Comparison of ENCODE assay signal across 10 cellular contexts in genomic region chr2:42092084-42092996, GRCh38. TPM values are rescaled to one million over a fixed set of nuclear protein-coding genes. Genes with fewer than 3 reads are reported as not detected.
DNase-seq lines count a peak whose midpoint lies in the region; ATAC-seq, FAIRE-seq and TF ChIP-seq lines count a peak whose summit lies in the region.
"Had no signal": no experiment of that assay in that cellular context is flagged by ENCODE, and none has a peak within 500 bp of the region (broad histone marks: within the 10 kb centered on the region; RNA-seq: fewer than 3 reads in every experiment).

No MANE protein-coding gene starts in this region.

- peaks cover 44% of the 10 kb centered on the region for H3K79me2 ChIP-seq in HepG2 (ENCODE audit: insufficient read depth, low read length)

- CTCF ChIA-PET in HepG2 (lab: Yijun Ruan, JAX; ENCODE audit: low intra/inter-chr PET ratio, low total read pairs) = no interaction called here

- H2AFZ ChIP-seq in HepG2 (ENCODE audit: low read length) = no peak overlapping the region

- H3K4me3 Mint-ChIP-seq in activated naive CD8-positive, alpha-beta T cell treated with anti-CD3 and anti-CD28 coated beads, Interleukin-2, amount 50 U/mL, for 24 hours = no peak overlapping the region
- H3K4me3 Mint-ChIP-seq: activated CD4-positive, alpha-beta memory T cell treated with anti-CD3 and anti-CD28 coated beads, Interleukin-2, amount 10 ng/mL, durations not matched to agents 7 days and 5 days had no signal

- H4K20me1 ChIP-seq in HepG2 (ENCODE audit: insufficient read depth, low read length) = no peaks in the 10 kb centered on the region

- POLR2A ChIA-PET in HepG2 (lab: Yijun Ruan, JAX) = interaction anchor here (0.8 to 2.9 kb wide), 27 partner anchors 10 to 268 kb away, joined by 3 to 42 read pairs (median 5); partner anchors contain the start of gene PKDCC

- TF ChIP-seq EP300 in HepG2 (IDR thresholded peaks at IDR 0.05; ENCODE audit: low read depth in 2 of 2, low read length in 2 of 2) (peak in 1 of 2 experiments; percentile 93; a peak in 2 of 4 replicates), HepG2 (CRISPR knock-in tag; IDR thresholded peaks at IDR 0.05; ENCODE audit: borderline replicate concordance) (peak; percentile 90)

- H3K27ac Mint-ChIP-seq in activated naive CD8-positive, alpha-beta T cell treated with anti-CD3 and anti-CD28 coated beads, Interleukin-2, amount 50 U/mL, for 24 hours = no peak overlapping the region
- H3K27ac Mint-ChIP-seq: activated CD4-positive, alpha-beta memory T cell treated with anti-CD3 and anti-CD28 coated beads, Interleukin-2, amount 10 ng/mL, durations not matched to agents 7 days and 5 days had no signal

- H3K9ac ChIP-seq in HepG2 (ENCODE audit: insufficient read depth, low read depth, low read length) = peak overlapping the region; percentile 53

- no peak; the same call in none of the 2 replicates for TF ChIP-seq RAD21 in HepG2 (CRISPR knock-in tag; IDR thresholded peaks at IDR 0.05)

- H3K27me3 ChIP-seq in bronchial epithelial cell (ENCODE audit: control insufficient read depth, insufficient read depth, low read length) = no peaks in the 10 kb centered on the region
- no peaks in the 10 kb centered on the region for H3K27me3 ChIP-seq in HepG2 (ENCODE audit: control insufficient read depth in 1 of 2, insufficient read depth in 2 of 2, low read length in 2 of 2)
- no peaks in the 10 kb centered on the region for H3K27me3 ChIP-seq in upper lobe of right lung

- peaks cover 85% of the 10 kb centered on the region for H3K4me1 ChIP-seq in HepG2 (ENCODE audit: insufficient read depth, low read length)
- peaks cover 14% of the 10 kb centered on the region for H3K4me1 ChIP-seq in upper lobe of right lung

- peak overlapping the region; percentile 77 for H3K4me2 ChIP-seq in HepG2 (ENCODE audit: low read depth, low read length)

- H3K36me3 ChIP-seq in bronchial epithelial cell (ENCODE audit: control insufficient read depth, insufficient read depth, low read length) (no peaks in the 10 kb centered on the region), HepG2 (replicated peaks in 1 of 2; ENCODE audit: control insufficient read depth in 1 of 2, insufficient read depth in 2 of 2, low read length in 2 of 2) (no peaks in the 10 kb centered on the region), upper lobe of right lung (no peaks in the 10 kb centered on the region)

- H3K27ac ChIP-seq in HepG2 (ENCODE audit: extremely low read length, insufficient read depth, low read length) (peak overlapping the region; percentile 84), upper lobe of right lung (peak overlapping the region; percentile 56)

- no peaks in the 10 kb centered on the region for H3K9me3 Mint-ChIP-seq in activated naive CD8-positive, alpha-beta T cell treated with anti-CD3 and anti-CD28 coated beads, Interleukin-2, amount 50 U/mL, for 24 hours
- H3K9me3 Mint-ChIP-seq: activated CD4-positive, alpha-beta memory T cell treated with anti-CD3 and anti-CD28 coated beads, Interleukin-2, amount 10 ng/mL, durations not matched to agents 7 days and 5 days had no signal

- H3K4me1 Mint-ChIP-seq in activated naive CD8-positive, alpha-beta T cell treated with anti-CD3 and anti-CD28 coated beads, Interleukin-2, amount 50 U/mL, for 24 hours = peaks cover 2% of the 10 kb centered on the region

- H3K9me3 ChIP-seq in HepG2 (ENCODE audit: low read length) = no peaks in the 10 kb centered on the region
- H3K9me3 ChIP-seq in upper lobe of right lung = no peaks in the 10 kb centered on the region

- H3K27me3 Mint-ChIP-seq in activated naive CD8-positive, alpha-beta T cell treated with anti-CD3 and anti-CD28 coated beads, Interleukin-2, amount 50 U/mL, for 24 hours = no peaks in the 10 kb centered on the region

- BruUV-seq in HepG2 (replicated peaks; lab: Mats Ljungman, UMichigan) = TSS peak; percentile 65

- intact Hi-C loops in Right ventricle myocardium superior (cut with DNase I) = loop anchor here (10.0 kb wide), 1 partner anchor 262 kb away; no protein-coding TSS in a partner anchor
- intact Hi-C loops in left ventricle myocardium superior (cut with micrococcal nuclease) = loop anchor here (10.0 kb wide), 1 partner anchor 232 kb away; no protein-coding TSS in a partner anchor
- intact Hi-C loops in HepG2 (cut with micrococcal nuclease; ENCODE audit: unreplicated experiment) = loop anchor here (1.0 to 5.0 kb wide), 3 partner anchors 104 to 235 kb away; no protein-coding TSS in a partner anchor
- intact Hi-C loops in upper lobe of right lung (cut with DNase I) = loop anchor here (10.0 kb wide), 1 partner anchor 242 kb away; no protein-coding TSS in a partner anchor

- H3K36me3 Mint-ChIP-seq in activated naive CD8-positive, alpha-beta T cell treated with anti-CD3 and anti-CD28 coated beads, Interleukin-2, amount 50 U/mL, for 24 hours (ENCODE audit: low read depth) = no peaks in the 10 kb centered on the region

- 3% methylated on average over 7 of the region's 7 CpGs for WGBS in HepG2 (ENCODE audit: low lambda C conversion rate)

- ATAC-seq in Right ventricle myocardium superior (ENCODE audit: poor library complexity) = peak; percentile 42
- no peak for ATAC-seq in left ventricle myocardium superior
- ATAC-seq in HepG2 = peak; percentile 90
- peak; percentile 79 for ATAC-seq in upper lobe of right lung
- no peak for ATAC-seq in activated naive CD8-positive, alpha-beta T cell treated with anti-CD3 and anti-CD28 coated beads, Interleukin-2, amount 50 U/mL, for 24 hours

- in situ Hi-C loops in HepG2 (cut with HindIII; ENCODE audit: extremely low pct_ligation_motif_present, low pct_unique_long_range_greater_than_20kb) = no loop called here

- H3K4me3 ChIP-seq in bronchial epithelial cell (ENCODE audit: low read depth, low read length) (no peak overlapping the region), HepG2 (replicated peaks in 1 of 3; ENCODE audit: insufficient read depth in 1 of 3, low read depth in 2 of 3, low read length in 3 of 3) (peak overlapping the region in 2 of 3 experiments; percentile 2 to 44; a peak in 1 of 6 replicates), upper lobe of right lung (no peak overlapping the region)

- TF ChIP-seq CTCF in bronchial epithelial cell (IDR thresholded peaks at IDR 0.05; ENCODE audit: insufficient read depth, low read length, severe bottlenecking) (no peak), HepG2 (CRISPR knock-in tag; IDR thresholded peaks at IDR 0.05) (no peak), upper lobe of right lung (IDR thresholded peaks at IDR 0.05) (no peak)

- FAIRE-seq in bronchial epithelial cell (lab: Jason Lieb, UNC) (no peak), HepG2 (lab: Jason Lieb, UNC) (peak; percentile 96)

- TF ChIP-seq POLR2A in HepG2 (IDR thresholded peaks at IDR 0.05; ENCODE audit: insufficient read depth in 1 of 2, low read depth in 2 of 2, low read length in 2 of 2) = 0 out of 4 replicates have a peak, but pooled peaks of 1 of the 2 experiments have one; percentile 29

- no peak for DNase-seq in Right ventricle myocardium superior
- no peak for DNase-seq in left ventricle myocardium superior
- peak; percentile 33 for DNase-seq in bronchial epithelial cell (ENCODE audit: low read depth)
- peak; percentile 98 for DNase-seq in HepG2 (ENCODE audit: low spot score)
- DNase-seq in upper lobe of right lung = no peak
- DNase-seq in activated CD4-positive, alpha-beta T cell treated with anti-CD3 and anti-CD28 coated beads, Interleukin-2, amount 50 U/mL, for 48 hours = no peak
- DNase-seq in activated naive CD8-positive, alpha-beta T cell treated with anti-CD3 and anti-CD28 coated beads, Interleukin-2, amount 50 U/mL, for 24 hours = no peak
- no peak for DNase-seq in RPMI8226
- DNase-seq: activated CD4-positive, alpha-beta memory T cell treated with anti-CD3 and anti-CD28 coated beads, Interleukin-2, amount 10 ng/mL, durations not matched to agents 7 days and 5 days; stimulated activated CD8-positive, alpha-beta memory T cell treated with anti-CD3 and anti-CD28 coated beads, Interleukin-4, amount 100 ng/mL, for 48 hours had no signal

TF ChIP-seq in HepG2, 621 proteins besides CTCF, POLR2A, EP300 and RAD21 (continues in another document):
- TF ChIP-seq ARID2 (CRISPR knock-in tag; IDR thresholded peaks at IDR 0.05; ENCODE audit: borderline replicate concordance) (no peak), CBX1 (IDR thresholded peaks at IDR 0.05; ENCODE audit: low read depth) (peak; percentile 54), ISL2 (CRISPR knock-in tag; IDR thresholded peaks at IDR 0.05) (peak; percentile 92), IKZF1 (IDR thresholded peaks at IDR 0.05) (no peak), PPARG (CRISPR knock-in tag; conservative IDR thresholded peaks at IDR 0.05) (peak; percentile 91; the same call in 1 of the 2 replicates), HOXA9 (CRISPR knock-in tag; IDR thresholded peaks at IDR 0.05; ENCODE audit: borderline replicate concordance) (0 out of 2 replicates have a peak, but pooled peaks have one; percentile 46), ETV6 (CRISPR knock-in tag; conservative IDR thresholded peaks at IDR 0.05) (no peak)

RNA-seq across cellular contexts. Expression of gene PKDCC, which starts 44.5 kb away (rescaled TPM):
- 120 TPM for total RNA-seq in Right ventricle myocardium superior
- 77.1 TPM for total RNA-seq in left ventricle myocardium superior
- total RNA-seq in bronchial epithelial cell = 0.38 and 0.79 TPM in 2 replicates
- total RNA-seq in HepG2 (2016; rRNA removed; fragmentation: Illumina TruSeq; extraction: Trizol) = 28.5 and 52.6 TPM in 2 replicates
- total RNA-seq in HepG2 (2016; cell fraction: cytosol; rRNA removed; fragmentation: Illumina TruSeq; extraction: Trizol; ENCODE audit: low read depth) = 29.8 and 32.7 TPM in 2 replicates
- total RNA-seq in HepG2 (2016; cell fraction: insoluble cytoplasmic fraction; rRNA removed; fragmentation: Illumina TruSeq; extraction: Trizol) = 26.0 and 48.3 TPM in 2 replicates
- 54.4 and 56.9 TPM in 2 replicates for total RNA-seq in HepG2 (2016; cell fraction: membrane; rRNA removed; fragmentation: Illumina TruSeq; extraction: Trizol)
- 54.4 and 55.1 TPM in 2 replicates for total RNA-seq in HepG2 (2016; cell fraction: nucleus; rRNA removed; fragmentation: Illumina TruSeq; extraction: Trizol)
- 58.8 and 61.3 TPM in 2 replicates for polyA plus RNA-seq in HepG2 (2011; rRNA removed)
- 38.5 and 60.7 TPM in 2 replicates for polyA plus RNA-seq in HepG2 (2011; cell fraction: cytosol; rRNA removed)
- polyA plus RNA-seq in HepG2 (2011; cell fraction: nucleus; rRNA removed) = 143 and 171 TPM in 2 replicates
- polyA plus RNA-seq in HepG2 (2012) = 40.4 and 41.4 TPM in 2 replicates
- 17.4 and 18.8 TPM in 2 replicates for polyA plus RNA-seq in HepG2 (2016; cell fraction: cytosol; fragmentation: Illumina TruSeq; extraction: Trizol; ENCODE audit: low read depth)
- 22.6 and 27.6 TPM in 2 replicates for polyA plus RNA-seq in HepG2 (2016; cell fraction: insoluble cytoplasmic fraction; fragmentation: Illumina TruSeq; extraction: Trizol; ENCODE audit: low read depth)
- polyA plus RNA-seq in HepG2 (2016; cell fraction: membrane; fragmentation: Illumina TruSeq; extraction: Trizol; ENCODE audit: low read depth) = 33.9 and 35.9 TPM in 2 replicates
- 102 and 113 TPM in 2 replicates for polyA plus RNA-seq in HepG2 (2016; cell fraction: nucleus; fragmentation: Illumina TruSeq; extraction: Trizol; ENCODE audit: insufficient read depth, low read depth)
- polyA minus RNA-seq in HepG2 (2011; rRNA and poly(A)+ RNA removed; ENCODE audit: low replicate concordance) = 71.1 and 76.2 TPM in 2 replicates
- polyA minus RNA-seq in HepG2 (2011; cell fraction: cytosol; rRNA and poly(A)+ RNA removed) = 18.8 and 24.4 TPM in 2 replicates
- 23.2 and 26.8 TPM in 2 replicates for polyA minus RNA-seq in HepG2 (2011; cell fraction: nucleus; rRNA and poly(A)+ RNA removed)
- 65.5 TPM for total RNA-seq in upper lobe of right lung
- total RNA-seq: activated CD4-positive, alpha-beta memory T cell treated with anti-CD3 and anti-CD28 coated beads, Interleukin-2, amount 10 ng/mL, durations not matched to agents 7 days and 5 days had no signal

Comparison
In these comparisons a context has a peak if more than half of its experiments do, and no peak if none do; other contexts are left out.
1. ATAC-seq: peak in Right ventricle myocardium superior (single experiment), HepG2 (single experiment) and upper lobe of right lung (single experiment); none in left ventricle myocardium superior (single experiment) and activated naive CD8-positive, alpha-beta T cell treated with anti-CD3 and anti-CD28 coated beads, Interleukin-2, amount 50 U/mL, for 24 hours (single experiment).
2. DNase-seq: peak in bronchial epithelial cell (single experiment) and HepG2 (single experiment); none in Right ventricle myocardium superior (single experiment), left ventricle myocardium superior (single experiment), upper lobe of right lung (single experiment), activated CD4-positive, alpha-beta T cell treated with anti-CD3 and anti-CD28 coated beads, Interleukin-2, amount 50 U/mL, for 48 hours (0 of 2), activated naive CD8-positive, alpha-beta T cell treated with anti-CD3 and anti-CD28 coated beads, Interleukin-2, amount 50 U/mL, for 24 hours (single experiment) and RPMI8226 (single experiment).
3. H3K4me3 ChIP-seq: peak in HepG2 (2 of 3); none in bronchial epithelial cell (single experiment) and upper lobe of right lung (single experiment).
4. RNA of gene PKDCC, which starts 44.5 kb away (total RNA-seq): 120 TPM in Right ventricle myocardium superior (single experiment), 77.1 TPM in left ventricle myocardium superior (single experiment), 65.5 TPM in upper lobe of right lung (single experiment) and 26.0 to 56.9 TPM in HepG2; 0.38 to 0.79 TPM in bronchial epithelial cell; every median in the first group is over 10 times any median in the second.